ENCODE assay signal across 11 cellular contexts in genomic region chr5:76622973-76623596, GRCh38. TPM values are rescaled to one million over a fixed set of nuclear protein-coding genes. Genes with fewer than 3 reads are reported as not detected.
A peak's percentile ranks its signal among the peaks of the same experiment; 100 is the strongest.
DNase-seq lines count a peak whose midpoint lies in the region; ATAC-seq and TF ChIP-seq lines count a peak whose summit lies in the region.
"Had no signal": no experiment of that assay in that cellular context is flagged by ENCODE, and none has a peak within 500 bp of the region (broad histone marks: within the 10 kb centered on the region; RNA-seq: fewer than 3 reads in every experiment).

Gene F2RL2, minus strand, starts transcription at chr5:76623403. Its CDS starts 173 bp downstream, at chr5:76623230.

- H3K4me3 ChIP-seq in epithelial cell of esophagus (ENCODE audit: low read length): no peak within 1 kb of the TSS
- H3K4me3 ChIP-seq: GM12878 had no signal

- H3K4me1 Mint-ChIP-seq in natural killer cell treated with Interleukin-12 subunit alpha and Interleukin-12 subunit beta and Interleukin-15 and Interleukin-18, amount 100 ng/mL, for 72 hours (ENCODE audit: low read depth in 2 of 2): peaks cover 52 to 57% of the 10 kb centered on the region in 2 donors

- H3K36me3 Mint-ChIP-seq in natural killer cell treated with Interleukin-12 subunit alpha and Interleukin-12 subunit beta and Interleukin-15 and Interleukin-18, amount 100 ng/mL, for 72 hours: peaks cover 21% of the 10 kb centered on the region

- peak within 1 kb of the TSS; percentile 30 for H3K4me3 Mint-ChIP-seq in natural killer cell treated with Interleukin-12 subunit alpha and Interleukin-12 subunit beta and Interleukin-15 and Interleukin-18, amount 100 ng/mL, for 72 hours

- no peaks in the 10 kb centered on the region for H3K27me3 Mint-ChIP-seq in natural killer cell treated with Interleukin-12 subunit alpha and Interleukin-12 subunit beta and Interleukin-15 and Interleukin-18, amount 100 ng/mL, for 72 hours

- DNase-seq in Daoy (ENCODE audit: low read depth) (peak; percentile 86), NCI-H460 (ENCODE audit: extremely low read depth, low read depth) (peak; percentile 86), epithelial cell of esophagus (ENCODE audit: low read depth) (peak; percentile 82), NCI-H524 (lab: John Stamatoyannopoulos, UW) (no peak), NCI-H446 (lab: John Stamatoyannopoulos, UW) (no peak), mesenteric fat pad (ENCODE audit: low spot score) (no peak)
- no peak for DNase-seq in natural killer cell treated with Interleukin-12 subunit alpha and Interleukin-12 subunit beta and Interleukin-15 and Interleukin-18, amount 100 ng/mL, for 72 hours (ENCODE audit: low spot score)
- DNase-seq: activated T-cell treated with anti-CD3 and anti-CD28 coated beads, Interleukin-2, amount 50 U/mL, for 1 hour; NCI-H69 had no signal

- H3K9me3 Mint-ChIP-seq in natural killer cell treated with Interleukin-12 subunit alpha and Interleukin-12 subunit beta and Interleukin-15 and Interleukin-18, amount 100 ng/mL, for 72 hours: no peaks in the 10 kb centered on the region

- peak within 1 kb of the TSS; percentile 65 to 83 for H3K27ac Mint-ChIP-seq in natural killer cell treated with Interleukin-12 subunit alpha and Interleukin-12 subunit beta and Interleukin-15 and Interleukin-18, amount 100 ng/mL, for 72 hours

- TF ChIP-seq CTCF in epithelial cell of esophagus (IDR thresholded peaks at IDR 0.05; ENCODE audit: insufficient read depth, low read depth, low read length, missing control alignments): no peak

- peak in 1 of 2 donors; percentile 73 for ATAC-seq in natural killer cell treated with Interleukin-12 subunit alpha and Interleukin-12 subunit beta and Interleukin-15 and Interleukin-18, amount 100 ng/mL, for 72 hours
- no peak for ATAC-seq in GM21367 (IDR thresholded peaks at IDR 0.05; ENCODE audit: unreplicated experiment)
- ATAC-seq: GM12878 had no signal

RNA-seq across cellular contexts. Expression of gene F2RL2, which starts in this region (rescaled TPM):
- 0.39 and 1.5 TPM in 2 replicates for total RNA-seq in Daoy (2014; rRNA removed; shearing (Covaris generic))
- 37.5 and 41.5 TPM in 2 replicates for total RNA-seq in NCI-H460 (2014; rRNA removed; shearing (Covaris generic))
- 20.0 and 31.6 TPM in 2 replicates for polyA plus RNA-seq in NCI-H460 (2014; cell fraction: nucleus; rRNA removed)
- not detected for total RNA-seq in natural killer cell treated with Interleukin-12 subunit alpha and Interleukin-12 subunit beta and Interleukin-15 and Interleukin-18, amount 100 ng/mL, for 72 hours
- 0.10 TPM for total RNA-seq in mesenteric fat pad
- total RNA-seq: GM12878 had no signal

Comparison
In these comparisons a context has a peak if more than half of its experiments do, and no peak if none do; other contexts are left out.
1. RNA of gene F2RL2 (total RNA-seq): 37.5 to 41.5 TPM in NCI-H460; 0.39 to 1.5 TPM in Daoy, not detected in natural killer cell treated with Interleukin-12 subunit alpha and Interleukin-12 subunit beta and Interleukin-15 and Interleukin-18, amount 100 ng/mL, for 72 hours and 0.10 TPM in mesenteric fat pad (single experiment); every median in the first group is over 10 times any median in the second.
2. DNase-seq: peak in Daoy (single experiment), NCI-H460 (single experiment) and epithelial cell of esophagus (single experiment); none in natural killer cell treated with Interleukin-12 subunit alpha and Interleukin-12 subunit beta and Interleukin-15 and Interleukin-18, amount 100 ng/mL, for 72 hours (single experiment), NCI-H524 (0 of 2), NCI-H446 (0 of 2) and mesenteric fat pad (single experiment).